12 cellular contexts compared by ENCODE assay signal in genomic region chr22:45903355-45904149, GRCh38.
DNase-seq lines count a peak whose midpoint lies in the region; ATAC-seq and TF ChIP-seq lines count a peak whose summit lies in the region.
"Had no signal": no experiment of that assay in that cellular context is flagged by ENCODE, and none has a peak within 500 bp of the region (broad histone marks: within the 10 kb centered on the region; RNA-seq: fewer than 3 reads in every experiment).

No MANE protein-coding gene starts in this region.

- CTCF ChIA-PET in A673 (lab: Charles Lee) = interaction anchor here (0.6 kb wide), 1 partner anchor 8 kb away, joined by 3 read pairs; no protein-coding TSS in a partner anchor

- no TSS peak for BruUV-seq in A673 (replicated peaks; lab: Mats Ljungman, UMichigan)

- TF ChIP-seq POLR2A in tibial nerve (IDR thresholded peaks at IDR 0.05) = no peak

- TF ChIP-seq CTCF in RWPE2 (IDR thresholded peaks at IDR 0.05; ENCODE audit: poor library complexity, severe bottlenecking) = no peak
- no peak for TF ChIP-seq CTCF in fibroblast of mammary gland (conservative IDR thresholded peaks at IDR 0.05; ENCODE audit: control insufficient read depth, insufficient read depth, low read depth, low read length)
- TF ChIP-seq CTCF in A673 (conservative IDR thresholded peaks at IDR 0.05; ENCODE audit: low read depth, low read length) = no peak
- no peak for TF ChIP-seq CTCF in tibial nerve (IDR thresholded peaks at IDR 0.05)

- peak overlapping the region; percentile 7 for H3K27ac ChIP-seq in RWPE2 (ENCODE audit: poor library complexity, severe bottlenecking)
- no peak overlapping the region for H3K27ac ChIP-seq in A673 (ENCODE audit: low read depth, low read length, poor library complexity, severe bottlenecking)
- H3K27ac ChIP-seq in tibial nerve = no peak overlapping the region
- H3K27ac ChIP-seq: colonic mucosa had no signal

- H3K4me3 ChIP-seq in RWPE2 (ENCODE audit: severe bottlenecking) = no peak overlapping the region
- no peak overlapping the region for H3K4me3 ChIP-seq in fibroblast of mammary gland (ENCODE audit: control insufficient read depth, low read depth, low read length)
- no peak overlapping the region for H3K4me3 ChIP-seq in A673 (ENCODE audit: low read depth, low read length, poor library complexity, severe bottlenecking)
- no peak overlapping the region for H3K4me3 ChIP-seq in tibial nerve
- H3K4me3 ChIP-seq: colonic mucosa had no signal

- no peak for TF ChIP-seq EP300 in tibial nerve (IDR thresholded peaks at IDR 0.05)

- intact Hi-C loops in A673 (cut with micrococcal nuclease; ENCODE audit: unreplicated experiment) = no loop called here

- DNase-seq in GM03348 (ENCODE audit: low spot score) (peak; percentile 80), RWPE2 (ENCODE audit: low spot score) (no peak), fibroblast of mammary gland (ENCODE audit: low read depth) (peak; percentile 48), renal cortical epithelial cell (ENCODE audit: low read depth) (peak; percentile 67), A673 (ENCODE audit: low spot score) (no peak), tibial nerve (ENCODE audit: low spot score in 2 of 2) (no peak), anterior cingulate cortex (lab: John Stamatoyannopoulos, UW) (no peak)
- DNase-seq in stimulated activated CD4-positive, alpha-beta T cell treated with anti-CD3 and anti-CD28 coated beads, Interleukin-4, amount 100 ng/mL, for 24 hours = no peak
- DNase-seq: colonic mucosa; small intestine; stimulated activated naive CD4-positive, alpha-beta T cell; SW 1271 had no signal

- H3K36me3 ChIP-seq in RWPE2 (ENCODE audit: low read depth) (no peaks in the 10 kb centered on the region), A673 (ENCODE audit: insufficient read depth, low read length, poor library complexity, severe bottlenecking) (no peaks in the 10 kb centered on the region), tibial nerve (no peaks in the 10 kb centered on the region)
- H3K36me3 ChIP-seq: colonic mucosa had no signal

- peaks cover 10% of the 10 kb centered on the region for H3K4me1 ChIP-seq in RWPE2 (ENCODE audit: insufficient read depth, poor library complexity, severe bottlenecking)
- H3K4me1 ChIP-seq in A673 (ENCODE audit: insufficient read depth, low read length, poor library complexity, severe bottlenecking) = no peaks in the 10 kb centered on the region
- peaks cover 0 to 26% (median 8%) of the 10 kb centered on the region in 4 donors for H3K4me1 ChIP-seq in tibial nerve
- H3K4me1 ChIP-seq: colonic mucosa had no signal

- H3K27me3 ChIP-seq in RWPE2 (ENCODE audit: insufficient read depth, poor library complexity, severe bottlenecking) = no peaks in the 10 kb centered on the region
- peaks cover 33% of the 10 kb centered on the region for H3K27me3 ChIP-seq in A673 (replicated peaks; ENCODE audit: insufficient read depth, low read depth, low read length, poor library complexity)
- peaks cover 0 to 24% of the 10 kb centered on the region in 2 donors for H3K27me3 ChIP-seq in tibial nerve

- 16 to 17% methylated on average over 21 to 24 of the region's 29 CpGs for WGBS in tibial nerve, 2 donors

- POLR2A ChIA-PET in A673 (lab: Charles Lee; ENCODE audit: low non-redundant PET) = interaction anchor here (0.6 kb wide), 1 partner anchor 154 kb away, joined by 5 read pairs; no protein-coding TSS in a partner anchor

- peak; percentile 92 for ATAC-seq in RWPE2 (ENCODE audit: low read depth)

- no peaks in the 10 kb centered on the region for H3K9me3 ChIP-seq in RWPE2 (ENCODE audit: severe bottlenecking)
- H3K9me3 ChIP-seq in A673 (ENCODE audit: low read depth, low read length, poor library complexity, severe bottlenecking) = no peaks in the 10 kb centered on the region
- no peaks in the 10 kb centered on the region for H3K9me3 ChIP-seq in tibial nerve
- H3K9me3 ChIP-seq: colonic mucosa had no signal

Comparison
In these comparisons a context has a peak if more than half of its experiments do, and no peak if none do; other contexts are left out.
1. DNase-seq: peak in GM03348 (single experiment), fibroblast of mammary gland (single experiment) and renal cortical epithelial cell (single experiment); none in RWPE2 (single experiment), stimulated activated CD4-positive, alpha-beta T cell treated with anti-CD3 and anti-CD28 coated beads, Interleukin-4, amount 100 ng/mL, for 24 hours (single experiment), A673 (single experiment), tibial nerve (0 of 2) and anterior cingulate cortex (0 of 58).